In the genomic region with DNA sequence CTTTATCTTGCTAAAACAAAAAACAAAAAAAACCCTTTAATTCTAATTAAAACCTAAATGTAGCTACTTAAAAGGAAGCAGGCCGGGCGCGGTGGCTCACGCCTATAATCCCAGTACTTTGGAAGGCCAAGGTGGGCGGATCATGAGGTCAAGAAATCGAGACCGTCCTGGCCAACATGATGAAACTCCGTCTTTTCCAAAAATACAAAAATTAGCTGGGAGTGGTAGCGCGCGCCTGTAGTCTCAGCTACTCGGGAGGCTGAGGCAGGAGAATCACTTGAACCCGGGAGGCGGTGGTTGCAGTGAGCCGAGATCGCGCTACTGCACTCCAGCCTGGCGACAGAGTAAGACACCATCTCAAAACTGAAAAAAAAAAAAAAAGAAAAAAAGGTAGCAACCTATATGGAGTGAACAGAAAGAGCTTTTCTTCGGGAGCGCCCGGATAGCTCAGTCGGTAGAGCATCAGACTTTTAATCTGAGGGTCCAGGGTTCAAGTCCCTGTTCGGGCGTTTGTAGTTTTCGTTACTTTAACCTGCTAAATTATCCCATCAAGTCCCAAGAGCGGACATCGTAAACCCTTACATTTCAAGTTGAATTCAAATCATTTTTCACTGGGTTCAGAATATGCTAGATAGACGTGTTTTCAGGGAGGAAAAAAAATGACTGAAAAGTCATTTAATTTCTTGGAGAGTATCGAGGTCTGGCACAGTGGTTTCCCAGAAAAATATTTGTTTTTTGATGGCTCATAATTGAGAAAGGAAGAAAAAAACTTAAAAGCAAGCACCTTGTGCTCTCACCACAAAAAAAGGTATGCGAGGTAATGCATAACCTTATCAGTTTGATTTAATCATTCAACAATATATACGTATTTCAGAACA, we compare ENCODE assay signal across 8 cellular contexts. TPM values are rescaled to one million over a fixed set of nuclear protein-coding genes. Genes with fewer than 3 reads are reported as not detected.
DNase-seq lines count a peak whose midpoint lies in the region; ATAC-seq and TF ChIP-seq lines count a peak whose summit lies in the region.

No MANE protein-coding gene starts in this region.

- TF ChIP-seq CTCF in WERI-Rb-1 (IDR thresholded peaks at IDR 0.05; ENCODE audit: low read depth, low read length) (no peak), chondrocyte (IDR thresholded peaks at IDR 0.05) (no peak)

- H3K4me3 ChIP-seq in ACC112 (ENCODE audit: low read depth, low read length) (peak overlapping the region; percentile 67), WERI-Rb-1 (ENCODE audit: low read depth, low read length) (peak overlapping the region; percentile 96)

- peak; percentile 47 for DNase-seq in NCI-H2196 treated with DMSO at 0.1 percent for 48 hours (lab: John Stamatoyannopoulos, UW; ENCODE audit: unreplicated experiment)
- DNase-seq in WERI-Rb-1 = peak; percentile 93
- no peak for DNase-seq in chondrocyte (ENCODE audit: low spot score)
- DNase-seq in stimulated activated CD4-positive, alpha-beta T cell treated with anti-CD3 and anti-CD28 coated beads, Interleukin-1b, Interleukin-23, amount 100 ng/mL, for 24 hours (ENCODE audit: low read depth in 4 of 4, low spot score in 1 of 4) = peak in 3 of 4 experiments; percentile 62 to 72 (median 64)

- H3K79me2 ChIP-seq in ACC112 (ENCODE audit: control insufficient read depth, insufficient read depth, low read length, unreplicated experiment) = no peaks in the 10 kb centered on the region

- H2AFZ ChIP-seq in ACC112 (ENCODE audit: low read length, unreplicated experiment) = peak overlapping the region; percentile 52

- H3K27me3 ChIP-seq in ACC112 (ENCODE audit: insufficient read depth, low read length) (no peaks in the 10 kb centered on the region), WERI-Rb-1 (ENCODE audit: insufficient read depth, low read depth, severe bottlenecking) (no peaks in the 10 kb centered on the region), layer of hippocampus (ENCODE audit: control insufficient read depth, insufficient read depth, low read length) (no peaks in the 10 kb centered on the region)

- peak overlapping the region; percentile 61 for H3K27ac ChIP-seq in ACC112 (ENCODE audit: low read depth, low read length)
- H3K27ac ChIP-seq in WERI-Rb-1 = peak overlapping the region; percentile 87
- peak overlapping the region; percentile 95 for H3K27ac ChIP-seq in layer of hippocampus (ENCODE audit: low read depth, low read length)

- peaks cover 5% of the 10 kb centered on the region for H3K9me3 ChIP-seq in WERI-Rb-1 (ENCODE audit: severe bottlenecking)

- H3K27ac Mint-ChIP-seq in chondrocyte (ENCODE audit: unreplicated experiment) = peak overlapping the region; percentile 97

- peak overlapping the region; percentile 92 for H3K4me3 Mint-ChIP-seq in chondrocyte (ENCODE audit: unreplicated experiment)

- ATAC-seq in GM18873 (IDR thresholded peaks at IDR 0.05; ENCODE audit: low FRiP score, unreplicated experiment) = peak; percentile 61
- peak; percentile 64 for ATAC-seq in HG03159 (IDR thresholded peaks at IDR 0.05; ENCODE audit: unreplicated experiment)

- no peaks in the 10 kb centered on the region for H3K4me1 ChIP-seq in ACC112 (ENCODE audit: control insufficient read depth, insufficient read depth, low read length, unreplicated experiment)

- H3K36me3 Mint-ChIP-seq in chondrocyte (ENCODE audit: low read depth) = no peaks in the 10 kb centered on the region

- H3K4me1 Mint-ChIP-seq in chondrocyte (ENCODE audit: low read depth) = peaks cover 21% of the 10 kb centered on the region

- no peaks in the 10 kb centered on the region for H3K27me3 Mint-ChIP-seq in chondrocyte (ENCODE audit: low read depth)

- H3K36me3 ChIP-seq in ACC112 (ENCODE audit: insufficient read depth, low read length) (no peaks in the 10 kb centered on the region), WERI-Rb-1 (no peaks in the 10 kb centered on the region)

- H3K9me3 Mint-ChIP-seq in chondrocyte (ENCODE audit: low read depth) = no peaks in the 10 kb centered on the region

RNA-seq across cellular contexts. Expression of gene MDM4, which starts 9.9 kb away (rescaled TPM):
- 35.3 to 51.1 TPM (median 39.1 TPM) in 3 replicates for total RNA-seq in chondrocyte

RNA-seq across cellular contexts. Expression of gene PIK3C2B, which starts 11.7 kb away (rescaled TPM):
- total RNA-seq in chondrocyte = 19.5 to 22.4 TPM (median 19.6 TPM) in 3 replicates
